12 cellular contexts compared by ENCODE assay signal in the genomic region with DNA sequence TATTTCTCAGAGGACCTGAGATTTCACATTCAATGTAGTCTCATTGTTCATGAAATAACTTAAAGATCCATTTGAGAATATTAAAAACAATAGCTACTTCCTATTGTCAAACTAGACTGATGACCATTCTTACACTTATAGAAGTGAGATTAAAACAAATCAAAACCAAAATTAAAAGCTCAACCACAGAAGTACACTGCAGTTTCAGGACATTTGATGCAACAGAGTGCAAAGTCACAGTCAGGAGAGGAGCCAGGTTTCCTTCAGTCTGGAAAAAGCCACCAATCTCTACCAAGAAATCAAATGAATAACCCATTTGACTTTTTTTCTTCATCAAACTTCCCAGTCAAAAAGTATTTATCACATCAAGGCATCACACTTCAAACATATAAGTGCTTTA. TPM values are rescaled to one million over a fixed set of nuclear protein-coding genes. Genes with fewer than 3 reads are reported as not detected.
DNase-seq lines count a peak whose midpoint lies in the region; ATAC-seq and TF ChIP-seq lines count a peak whose summit lies in the region.
"Had no signal": no experiment of that assay in that cellular context is flagged by ENCODE, and none has a peak within 500 bp of the region (broad histone marks: within the 10 kb centered on the region; RNA-seq: fewer than 3 reads in every experiment).

No MANE protein-coding gene starts in this region.

- no peaks in the 10 kb centered on the region for H3K9me3 Mint-ChIP-seq in effector memory CD8-positive, alpha-beta T cell
- H3K9me3 Mint-ChIP-seq in neural progenitor cell (peaks cover 9% of the 10 kb centered on the region), progenitor cell of endocrine pancreas (ENCODE audit: low read depth) (peaks cover 7% of the 10 kb centered on the region)
- no peaks in the 10 kb centered on the region for H3K9me3 Mint-ChIP-seq in CD8-positive, alpha-beta T cell

- peak overlapping the region in 1 of 2 donors; percentile 83 for H3K27ac Mint-ChIP-seq in effector memory CD8-positive, alpha-beta T cell
- H3K27ac Mint-ChIP-seq in neural progenitor cell (no peak overlapping the region), progenitor cell of endocrine pancreas (no peak overlapping the region)
- no peak overlapping the region for H3K27ac Mint-ChIP-seq in CD8-positive, alpha-beta T cell

- H3K27me3 Mint-ChIP-seq in effector memory CD8-positive, alpha-beta T cell: no peaks in the 10 kb centered on the region
- peaks cover 5% of the 10 kb centered on the region for H3K27me3 Mint-ChIP-seq in neural progenitor cell (ENCODE audit: insufficient read depth, low read depth)
- no peaks in the 10 kb centered on the region for H3K27me3 Mint-ChIP-seq in progenitor cell of endocrine pancreas
- no peaks in the 10 kb centered on the region for H3K27me3 Mint-ChIP-seq in CD8-positive, alpha-beta T cell (ENCODE audit: low read depth)

- H3K27me3 ChIP-seq in A673 (replicated peaks; ENCODE audit: insufficient read depth, low read depth, low read length, poor library complexity) (no peaks in the 10 kb centered on the region), HL-60 (ENCODE audit: insufficient read depth, poor library complexity, severe bottlenecking) (no peaks in the 10 kb centered on the region), neural progenitor cell (no peaks in the 10 kb centered on the region), prostate gland (replicated peaks; ENCODE audit: insufficient read depth) (no peaks in the 10 kb centered on the region)
- H3K27me3 ChIP-seq in CD8-positive, alpha-beta T cell (ENCODE audit: insufficient read depth, low read length): no peaks in the 10 kb centered on the region
- H3K27me3 ChIP-seq: colonic mucosa, left lung had no signal

- H3F3A ChIP-seq in neural progenitor cell (ENCODE audit: low read depth): peaks cover 7% of the 10 kb centered on the region

- H3K4me2 ChIP-seq in neural progenitor cell: no peak overlapping the region

- POLR2A ChIA-PET in A673 (lab: Charles Lee; ENCODE audit: low non-redundant PET): no interaction called here
- POLR2A ChIA-PET in CD8-positive, alpha-beta T cell (lab: Charles Lee): no interaction called here

- CTCF ChIA-PET in A673 (lab: Charles Lee): interaction anchor here (0.7 kb wide), 1 partner anchor 9 kb away, joined by 3 read pairs; no protein-coding TSS in a partner anchor
- CTCF ChIA-PET in CD8-positive, alpha-beta T cell (lab: Charles Lee): interaction anchor here (0.8 kb wide), 1 partner anchor 35 kb away, joined by 3 read pairs; no protein-coding TSS in a partner anchor

- H3K4me1 ChIP-seq in A673 (ENCODE audit: insufficient read depth, low read length, poor library complexity, severe bottlenecking) (peaks cover 34% of the 10 kb centered on the region), neural progenitor cell (peaks cover 4% of the 10 kb centered on the region), prostate gland (replicated peaks) (no peaks in the 10 kb centered on the region)
- H3K4me1 ChIP-seq in CD8-positive, alpha-beta T cell (ENCODE audit: insufficient read depth, low read length): peaks cover 27% of the 10 kb centered on the region

- ATAC-seq in GM18873 (IDR thresholded peaks at IDR 0.05; ENCODE audit: low FRiP score, unreplicated experiment): peak; percentile 51
- ATAC-seq in effector memory CD8-positive, alpha-beta T cell (replicated peaks): no peak
- no peak for ATAC-seq in CD8-positive, alpha-beta T cell
- ATAC-seq: left lung had no signal

- no TSS peak for BruUV-seq in A673 (replicated peaks; lab: Mats Ljungman, UMichigan)

- TF ChIP-seq POLR2A in prostate gland (IDR thresholded peaks at IDR 0.05): no peak

- H3K4me3 Mint-ChIP-seq in effector memory CD8-positive, alpha-beta T cell: peak overlapping the region; percentile 40 to 45
- no peak overlapping the region for H3K4me3 Mint-ChIP-seq in neural progenitor cell
- no peak overlapping the region for H3K4me3 Mint-ChIP-seq in progenitor cell of endocrine pancreas (ENCODE audit: low read depth)
- no peak overlapping the region for H3K4me3 Mint-ChIP-seq in CD8-positive, alpha-beta T cell

- peaks cover 28 to 51% of the 10 kb centered on the region in 2 donors for H3K4me1 Mint-ChIP-seq in effector memory CD8-positive, alpha-beta T cell (ENCODE audit: low read depth in 2 of 2)
- H3K4me1 Mint-ChIP-seq in neural progenitor cell: peaks cover 4% of the 10 kb centered on the region
- peaks cover 14% of the 10 kb centered on the region for H3K4me1 Mint-ChIP-seq in progenitor cell of endocrine pancreas (ENCODE audit: low read depth)
- H3K4me1 Mint-ChIP-seq in CD8-positive, alpha-beta T cell (ENCODE audit: low read depth): peaks cover 54% of the 10 kb centered on the region

- no peak overlapping the region for H3K9ac ChIP-seq in neural progenitor cell

- H3K79me2 ChIP-seq in neural progenitor cell (ENCODE audit: low read depth): no peaks in the 10 kb centered on the region

- no peaks in the 10 kb centered on the region for H3K36me3 ChIP-seq in A673 (ENCODE audit: insufficient read depth, low read length, poor library complexity, severe bottlenecking)
- no peaks in the 10 kb centered on the region for H3K36me3 ChIP-seq in neural progenitor cell
- no peaks in the 10 kb centered on the region for H3K36me3 ChIP-seq in prostate gland
- no peaks in the 10 kb centered on the region for H3K36me3 ChIP-seq in CD8-positive, alpha-beta T cell (ENCODE audit: insufficient read depth, low read length)
- H3K36me3 ChIP-seq: colonic mucosa had no signal

- no peak for DNase-seq in A673 (ENCODE audit: low spot score)
- no peak for DNase-seq in HL-60 (ENCODE audit: low read depth in 1 of 2, low spot score in 1 of 2)
- DNase-seq in effector memory CD8-positive, alpha-beta T cell: no peak
- no peak for DNase-seq in neural progenitor cell (ENCODE audit: low spot score)
- no peak for DNase-seq in progenitor cell of endocrine pancreas (ENCODE audit: low spot score, unreplicated experiment)
- DNase-seq in prostate gland (ENCODE audit: low spot score): no peak
- DNase-seq in CD8-positive, alpha-beta T cell: no peak
- DNase-seq: colonic mucosa, H7, left lung, NCI-H2029 had no signal

- H3K4me3 ChIP-seq in A673 (ENCODE audit: low read depth, low read length, poor library complexity, severe bottlenecking): no peak overlapping the region
- H3K4me3 ChIP-seq in HL-60 (replicated peaks; ENCODE audit: insufficient read depth, low read length): no peak overlapping the region
- no peak overlapping the region for H3K4me3 ChIP-seq in neural progenitor cell
- H3K4me3 ChIP-seq in prostate gland: no peak overlapping the region
- no peak overlapping the region for H3K4me3 ChIP-seq in CD8-positive, alpha-beta T cell (ENCODE audit: low read depth, low read length)
- H3K4me3 ChIP-seq: colonic mucosa, left lung had no signal

- H3K36me3 Mint-ChIP-seq in effector memory CD8-positive, alpha-beta T cell (ENCODE audit: insufficient read depth): peaks cover 3% of the 10 kb centered on the region
- H3K36me3 Mint-ChIP-seq in neural progenitor cell (peaks cover 4% of the 10 kb centered on the region), progenitor cell of endocrine pancreas (ENCODE audit: insufficient read depth) (peaks cover 15% of the 10 kb centered on the region)
- peaks cover 18% of the 10 kb centered on the region for H3K36me3 Mint-ChIP-seq in CD8-positive, alpha-beta T cell

- H4K20me1 ChIP-seq in neural progenitor cell (ENCODE audit: low read depth): no peaks in the 10 kb centered on the region

- no peaks in the 10 kb centered on the region for H3K9me3 ChIP-seq in A673 (ENCODE audit: low read depth, low read length, poor library complexity, severe bottlenecking)
- H3K9me3 ChIP-seq in neural progenitor cell (ENCODE audit: low read depth): no peaks in the 10 kb centered on the region
- H3K9me3 ChIP-seq in prostate gland: no peaks in the 10 kb centered on the region
- H3K9me3 ChIP-seq in CD8-positive, alpha-beta T cell (ENCODE audit: low read length): no peaks in the 10 kb centered on the region
- H3K9me3 ChIP-seq: colonic mucosa, left lung had no signal

- H2AFZ ChIP-seq in neural progenitor cell (replicated peaks): no peak overlapping the region

- TF ChIP-seq CTCF in A673 (conservative IDR thresholded peaks at IDR 0.05; ENCODE audit: low read depth, low read length) (no peak), HL-60 (IDR thresholded peaks at IDR 0.05; ENCODE audit: insufficient read depth, low read length) (no peak), neural progenitor cell (IDR thresholded peaks at IDR 0.05) (no peak), progenitor cell of endocrine pancreas (IDR thresholded peaks at IDR 0.05; ENCODE audit: unreplicated experiment) (no peak), prostate gland (IDR thresholded peaks at IDR 0.05) (no peak)
- no peak for TF ChIP-seq CTCF in CD8-positive, alpha-beta T cell (IDR thresholded peaks at IDR 0.05)

- H3K27ac ChIP-seq in A673 (ENCODE audit: low read depth, low read length, poor library complexity, severe bottlenecking) (peak overlapping the region; percentile 87), HL-60 (replicated peaks) (peak overlapping the region; percentile 83), neural progenitor cell (no peak overlapping the region), prostate gland (no peak overlapping the region)
- H3K27ac ChIP-seq in CD8-positive, alpha-beta T cell (ENCODE audit: low read depth, low read length): no peak overlapping the region

- intact Hi-C loops in A673 (cut with micrococcal nuclease; ENCODE audit: unreplicated experiment): no loop called here
- intact Hi-C loops in prostate gland (cut with DNase I): loop anchor here (10.0 kb wide), 1 partner anchor 182 kb away; a partner anchor contains a TSS
- intact Hi-C loops in CD8-positive, alpha-beta T cell (cut with DNase I, micrococcal nuclease): no loop called here

RNA-seq across cellular contexts. Expression of a gene that starts 5.5 kb away (rescaled TPM):
- total RNA-seq in A673 (2021) (27.5 and 31.9 TPM in 2 replicates), neural progenitor cell (ENCODE audit: low replicate concordance) (13.8 and 28.0 TPM in 2 replicates), progenitor cell of endocrine pancreas (24.3 and 31.2 TPM in 2 replicates), prostate gland (10 to 100 TPM; 23.4 to 78.2 TPM)
- 10 to 100 TPM; 35.5 to 37.6 TPM for total RNA-seq in CD8-positive, alpha-beta T cell

RNA-seq across cellular contexts. Expression of a gene that starts 5.6 kb away (rescaled TPM):
- 0.86 and 1.7 TPM in 2 replicates for total RNA-seq in A673 (2021)
- 3.9 and 14.2 TPM in 2 replicates for total RNA-seq in neural progenitor cell (ENCODE audit: low replicate concordance)
- 4.7 and 5.8 TPM in 2 replicates for total RNA-seq in progenitor cell of endocrine pancreas
- total RNA-seq in prostate gland: 1 to 10 TPM; 4.0 to 4.6 TPM
- total RNA-seq in CD8-positive, alpha-beta T cell: not detected

Comparison
In these comparisons a context has a peak if more than half of its experiments do, and no peak if none do; other contexts are left out.
1. H3K27ac ChIP-seq: peak in A673 (single experiment) and HL-60 (single experiment); none in neural progenitor cell (single experiment), prostate gland (0 of 2) and CD8-positive, alpha-beta T cell (single experiment).
2. H3K4me3 Mint-ChIP-seq: peak in effector memory CD8-positive, alpha-beta T cell (2 of 2); none in neural progenitor cell (single experiment), progenitor cell of endocrine pancreas (single experiment) and CD8-positive, alpha-beta T cell (single experiment).